ENCODE assay signal across 8 cellular contexts in genomic region chrX:153971124-153971631, GRCh38. TPM values are rescaled to one million over a fixed set of nuclear protein-coding genes. Genes with fewer than 3 reads are reported as not detected.
A peak's percentile ranks its signal among the peaks of the same experiment; 100 is the strongest.
DNase-seq lines count a peak whose midpoint lies in the region; ATAC-seq and TF ChIP-seq lines count a peak whose summit lies in the region.

No MANE protein-coding gene starts in this region.

- in situ Hi-C loops in GM18951 (cut with MboI; ENCODE audit: low sequenced_read_pairs, unreplicated experiment): no loop called here

- no peaks in the 10 kb centered on the region for H3K9me3 Mint-ChIP-seq in dendritic cell treated with granulocyte-macrophage colony-stimulating factor and Interleukin-4, amounts not matched to agents 40 ng/mL and 50 ng/mL, for 4 days

- WGBS in right lobe of liver (ENCODE audit: insufficient coverage, low coverage, low lambda C conversion rate, missing lambda C conversion rate): 5% methylated on average over 36 of the region's 52 CpGs

- peak overlapping the region; percentile 98 to 99 (median 98) for H3K27ac ChIP-seq in right lobe of liver

- DNase-seq in AG08396 (ENCODE audit: low spot score): peak; percentile 92
- DNase-seq in NCI-H524 (lab: John Stamatoyannopoulos, UW): peak; percentile 74 to 88
- peak; percentile 53 to 77 for DNase-seq in activated CD4-positive, alpha-beta T cell treated with anti-CD3 and anti-CD28 coated beads, Interleukin-2, amount 50 U/mL, for 24 hours (ENCODE audit: low read depth in 1 of 2, low spot score in 1 of 2)
- DNase-seq in right lobe of liver: peak; percentile 89 to 97 (median 96)
- DNase-seq in stimulated activated CD4-positive, alpha-beta T cell treated with anti-CD3 and anti-CD28 coated beads, Interleukin-4, amount 100 ng/mL, for 24 hours: peak; percentile 86

- no peaks in the 10 kb centered on the region for H3K9me3 ChIP-seq in right lobe of liver

- intact Hi-C loops in dendritic cell treated with granulocyte-macrophage colony-stimulating factor and Interleukin-4, amounts not matched to agents 40 ng/mL and 50 ng/mL, for 4 days (cut with micrococcal nuclease): loop anchor here (5.0 kb wide), 1 partner anchor 41 kb away; no protein-coding TSS in a partner anchor
- intact Hi-C loops in right lobe of liver (cut with DNase I): no loop called here

- no peaks in the 10 kb centered on the region for H3K36me3 ChIP-seq in right lobe of liver

- H3K4me1 ChIP-seq in right lobe of liver: peaks cover 0 to 60% (median 2%) of the 10 kb centered on the region in 4 donors

- H3K36me3 Mint-ChIP-seq in dendritic cell treated with granulocyte-macrophage colony-stimulating factor and Interleukin-4, amounts not matched to agents 40 ng/mL and 50 ng/mL, for 4 days (ENCODE audit: low read depth): peaks cover 39% of the 10 kb centered on the region

- TF ChIP-seq CTCF in right lobe of liver (IDR thresholded peaks at IDR 0.05): no peak

- H3K4me1 Mint-ChIP-seq in dendritic cell treated with granulocyte-macrophage colony-stimulating factor and Interleukin-4, amounts not matched to agents 40 ng/mL and 50 ng/mL, for 4 days (ENCODE audit: low read depth): peaks cover 54% of the 10 kb centered on the region

- H3K4me3 Mint-ChIP-seq in dendritic cell treated with granulocyte-macrophage colony-stimulating factor and Interleukin-4, amounts not matched to agents 40 ng/mL and 50 ng/mL, for 4 days: peak overlapping the region; percentile 100

- H3K4me3 ChIP-seq in right lobe of liver: peak overlapping the region; percentile 55 to 95 (median 77)

- no peaks in the 10 kb centered on the region for H3K27me3 ChIP-seq in right lobe of liver

- TF ChIP-seq POLR2A in GM18951 (IDR thresholded peaks at IDR 0.05; ENCODE audit: extremely low read depth, insufficient read depth, insufficient read length) (peak; percentile 57), right lobe of liver (IDR thresholded peaks at IDR 0.05) (peak; percentile 54)

- ATAC-seq in HG03280 (IDR thresholded peaks at IDR 0.05; ENCODE audit: unreplicated experiment) (peak; percentile 34), right lobe of liver (peak; percentile 67 to 78 (median 70))

- H3K27ac Mint-ChIP-seq in dendritic cell treated with granulocyte-macrophage colony-stimulating factor and Interleukin-4, amounts not matched to agents 40 ng/mL and 50 ng/mL, for 4 days: peak overlapping the region; percentile 99

- no peaks in the 10 kb centered on the region for H3K27me3 Mint-ChIP-seq in dendritic cell treated with granulocyte-macrophage colony-stimulating factor and Interleukin-4, amounts not matched to agents 40 ng/mL and 50 ng/mL, for 4 days

RNA-seq across cellular contexts. Expression of gene HCFC1, which starts 0.4 kb away (rescaled TPM):
- total RNA-seq in right lobe of liver: 10 to 100 TPM; 15.2 to 32.5 (median 19.7) TPM

RNA-seq across cellular contexts. Expression of gene TMEM187, which starts 1.4 kb away (rescaled TPM):
- total RNA-seq in right lobe of liver: 10 to 100 TPM in 1 of 6 experiments, 1 to 10 TPM in 5; 3.8 to 10.3 (median 5.9) TPM

RNA-seq across cellular contexts. Expression of gene RENBP, which starts 26.7 kb away (rescaled TPM):
- 1 to 10 TPM; 2.2 to 9.1 (median 5.2) TPM for total RNA-seq in right lobe of liver

RNA-seq across cellular contexts. Expression of gene NAA10, which starts 36.3 kb away (rescaled TPM):
- total RNA-seq in right lobe of liver: 10 to 100 TPM; 36.1 to 56.2 (median 39.7) TPM

RNA-seq across cellular contexts. Expression of gene ARHGAP4, which starts 45.1 kb away (rescaled TPM):
- total RNA-seq in right lobe of liver: 10 to 100 TPM in 2 of 6 experiments, 1 to 10 TPM in 4; 5.5 to 11.9 (median 8.7) TPM

Comparison
In these comparisons a context has a peak if more than half of its experiments do, and no peak if none do; other contexts are left out.
1. Peak in every context shown above with its lines: DNase-seq, ATAC-seq, H3K4me3 ChIP-seq and H3K27ac ChIP-seq.